ENCODE assay signal across 1 cellular context in genomic region chr11:117212697-117213355, GRCh38.
TF ChIP-seq lines count a peak whose summit lies in the region.

No MANE protein-coding gene starts in this region.

TF ChIP-seq in H1, 55 proteins besides CTCF, POLR2A, EP300 and RAD21:
- TF ChIP-seq GABPA (IDR thresholded peaks at IDR 0.05; ENCODE audit: borderline replicate concordance, insufficient read depth, low read length): no peak
- TF ChIP-seq USF2 (IDR thresholded peaks at IDR 0.05; ENCODE audit: low read length): no peak
- TF ChIP-seq TAF1 (IDR thresholded peaks at IDR 0.05; ENCODE audit: low read depth, low read length): no peak
